In genomic region chr12:106292339-106292738, GRCh38 we compare ENCODE assay signal across 1 cellular context.
TF ChIP-seq lines count a peak whose summit lies in the region.

No MANE protein-coding gene starts in this region.

TF ChIP-seq in IMR-90, 13 proteins besides CTCF, POLR2A, EP300 and RAD21:
- TF ChIP-seq, protein P1, sequence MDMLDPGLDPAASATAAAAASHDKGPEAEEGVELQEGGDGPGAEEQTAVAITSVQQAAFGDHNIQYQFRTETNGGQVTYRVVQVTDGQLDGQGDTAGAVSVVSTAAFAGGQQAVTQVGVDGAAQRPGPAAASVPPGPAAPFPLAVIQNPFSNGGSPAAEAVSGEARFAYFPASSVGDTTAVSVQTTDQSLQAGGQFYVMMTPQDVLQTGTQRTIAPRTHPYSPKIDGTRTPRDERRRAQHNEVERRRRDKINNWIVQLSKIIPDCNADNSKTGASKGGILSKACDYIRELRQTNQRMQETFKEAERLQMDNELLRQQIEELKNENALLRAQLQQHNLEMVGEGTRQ (IDR thresholded peaks at IDR 0.05; ENCODE audit: low read depth, low read length): no peak
- TF ChIP-seq CHD1 (IDR thresholded peaks at IDR 0.05; ENCODE audit: low read depth, low read length) (no peak), MXI1 (IDR thresholded peaks at IDR 0.05; ENCODE audit: borderline replicate concordance, low read depth, low read length) (no peak), RFX5 (IDR thresholded peaks at IDR 0.05; ENCODE audit: low read depth, low read length) (no peak), MAZ (IDR thresholded peaks at IDR 0.05; ENCODE audit: borderline replicate concordance, low read depth, low read length) (no peak), SMC3 (IDR thresholded peaks at IDR 0.05; ENCODE audit: low read depth, low read length) (no peak), MAFK (IDR thresholded peaks at IDR 0.05; ENCODE audit: low read depth, low read length) (no peak), NFE2L2 (IDR thresholded peaks at IDR 0.05; ENCODE audit: low read depth, low read length) (no peak), FOS (IDR thresholded peaks at IDR 0.05; ENCODE audit: low read depth, low read length) (no peak), BHLHE40 (IDR thresholded peaks at IDR 0.05; ENCODE audit: low read depth, low read length) (no peak), CEBPB (IDR thresholded peaks at IDR 0.05; ENCODE audit: low read depth, low read length) (no peak), RCOR1 (IDR thresholded peaks at IDR 0.05; ENCODE audit: insufficient replicate concordance, low read length) (no peak), ELK1 (IDR thresholded peaks at IDR 0.05; ENCODE audit: borderline replicate concordance, low read depth, low read length) (no peak)
